23 cellular contexts compared by ENCODE assay signal in genomic region chr3:154510780-154511179, GRCh38.
"Had no signal": no experiment of that assay in that cellular context is flagged by ENCODE, and none has a peak within 500 bp of the region (broad histone marks: within the 10 kb centered on the region; RNA-seq: fewer than 3 reads in every experiment).

No MANE protein-coding gene starts in this region.

- H3K27me3 ChIP-seq: body of pancreas, cardiac muscle cell, heart left ventricle, tibial artery had no signal

- H3K4me1 ChIP-seq: body of pancreas, heart left ventricle, parathyroid adenoma, tibial artery had no signal

- H2AFZ ChIP-seq: parathyroid adenoma had no signal

- H3K9ac ChIP-seq: parathyroid adenoma had no signal

- H3K36me3 ChIP-seq: cardiac muscle cell, heart left ventricle, tibial artery had no signal

- H3K27ac ChIP-seq: body of pancreas, cardiac muscle cell, epithelial cell of prostate, heart left ventricle, parathyroid adenoma, tibial artery had no signal

- DNase-seq: activated CD4-positive, alpha-beta memory T cell treated with anti-CD3 and anti-CD28 coated beads for 36 hours; activated CD4-positive, alpha-beta T cell treated with anti-CD3 and anti-CD28 coated beads for 48 hours; activated gamma-delta T cell; activated naive CD4-positive, alpha-beta T cell treated with anti-CD3 and anti-CD28 coated beads, Interleukin-2, amount 50 U/mL, for 16 hours; activated T-cell treated with anti-CD3 and anti-CD28 coated beads, Interleukin-2, amount 50 U/mL, for 72 hours; anterior cingulate cortex; body of pancreas; cortex of kidney; endodermal cell; heart left ventricle; islet precursor cell; left colon; mucosa of descending colon; nephron progenitor cell; nucleus accumbens; right cardiac atrium; stimulated activated CD4-positive, alpha-beta T cell treated with anti-CD3 and anti-CD28 coated beads, Interleukin-12 subunit alpha, Interleukin-12 subunit beta, amount 100 ng/mL, for 4 hours; stimulated activated CD4-positive, alpha-beta T cell treated with anti-CD3 and anti-CD28 coated beads, Interleukin-1b, Interleukin-23, amount 100 ng/mL, for 48 hours; substantia nigra; tibial artery had no signal

- H3K4me3 ChIP-seq: body of pancreas, cardiac muscle cell, heart left ventricle, mucosa of descending colon, tibial artery had no signal

- H3K9me3 ChIP-seq: body of pancreas, mucosa of descending colon, tibial artery had no signal

- H3K79me2 ChIP-seq: parathyroid adenoma had no signal

- ATAC-seq: activated T-cell treated with anti-CD3 and anti-CD28 coated beads, Interleukin-2, amount 50 U/mL, for 72 hours; body of pancreas; heart left ventricle; left colon; mucosa of descending colon; right cardiac atrium had no signal
